18 cellular contexts compared by ENCODE assay signal in genomic region chr1:244830639-244831038, GRCh38.
"Had no signal": no experiment of that assay in that cellular context is flagged by ENCODE, and none has a peak within 500 bp of the region (broad histone marks: within the 10 kb centered on the region; RNA-seq: fewer than 3 reads in every experiment).

No MANE protein-coding gene starts in this region.

- H3K9me3 ChIP-seq: left ventricle myocardium inferior, mucosa of descending colon, right atrium auricular region, transverse colon had no signal

- H3K27ac ChIP-seq: cardiac muscle cell, hepatocyte, left ventricle myocardium inferior, right atrium auricular region, transverse colon had no signal

- H3K9me3 Mint-ChIP-seq: activated CD4-positive, alpha-beta T cell treated with anti-CD3 and anti-CD28 coated beads, Interleukin-2, amount 10 ng/mL, durations not matched to agents 24 days and 14 days; activated naive CD4-positive, alpha-beta T cell treated with anti-CD3 and anti-CD28 coated beads, Interleukin-2, amount 10 ng/mL, durations not matched to agents 7 days and 5 days; naive thymus-derived CD4-positive, alpha-beta T cell had no signal

- H3K36me3 Mint-ChIP-seq: naive thymus-derived CD4-positive, alpha-beta T cell had no signal

- H3K36me3 ChIP-seq: cardiac muscle cell, left ventricle myocardium inferior, transverse colon had no signal

- H3K27me3 ChIP-seq: cardiac muscle cell, hepatocyte, right atrium auricular region, transverse colon had no signal

- H3K4me3 ChIP-seq: cardiac muscle cell, hepatocyte, left ventricle myocardium inferior, mucosa of descending colon, right atrium auricular region, smooth muscle cell, transverse colon had no signal

- FAIRE-seq: astrocyte, endometrium, keratinocyte had no signal

- H3K79me2 ChIP-seq: hepatocyte had no signal

- H3K4me3 Mint-ChIP-seq: activated CD4-positive, alpha-beta T cell treated with anti-CD3 and anti-CD28 coated beads, Interleukin-2, amount 10 ng/mL, durations not matched to agents 24 days and 14 days; activated naive CD4-positive, alpha-beta T cell treated with anti-CD3 and anti-CD28 coated beads, Interleukin-2, amount 10 ng/mL, durations not matched to agents 7 days and 5 days; naive thymus-derived CD4-positive, alpha-beta T cell had no signal

- ATAC-seq: mucosa of descending colon; naive thymus-derived CD4-positive, alpha-beta T cell; stimulated activated naive CD8-positive, alpha-beta T cell treated with anti-CD3 and anti-CD28 coated beads, Interleukin-15, Interleukin-2, amounts not matched to agents 100 U/mL and 50 U/mL, for 24 hours had no signal

- DNase-seq: activated CD4-positive, alpha-beta T cell treated with anti-CD3 and anti-CD28 coated beads, Interleukin-2, amount 10 ng/mL, durations not matched to agents 24 days and 14 days; activated CD4-positive, CD25-positive, alpha-beta regulatory T cell; activated CD8-positive, alpha-beta memory T cell treated with anti-CD3 and anti-CD28 coated beads for 24 hours; activated naive CD4-positive, alpha-beta T cell treated with anti-CD3 and anti-CD28 coated beads, Interleukin-2, amount 10 ng/mL, durations not matched to agents 7 days and 5 days; left ventricle myocardium inferior; mucosa of descending colon; naive thymus-derived CD4-positive, alpha-beta T cell; nucleus accumbens; stimulated activated naive CD8-positive, alpha-beta T cell treated with anti-CD3 and anti-CD28 coated beads, Interleukin-15, Interleukin-2, amounts not matched to agents 100 U/mL and 50 U/mL, for 24 hours; transverse colon had no signal

- H2AFZ ChIP-seq: hepatocyte had no signal

- H3K4me2 ChIP-seq: hepatocyte, smooth muscle cell had no signal

- H3K27me3 Mint-ChIP-seq: progenitor cell of endocrine pancreas had no signal
